Comparison of ENCODE assay signal across 9 cellular contexts in the genomic region with DNA sequence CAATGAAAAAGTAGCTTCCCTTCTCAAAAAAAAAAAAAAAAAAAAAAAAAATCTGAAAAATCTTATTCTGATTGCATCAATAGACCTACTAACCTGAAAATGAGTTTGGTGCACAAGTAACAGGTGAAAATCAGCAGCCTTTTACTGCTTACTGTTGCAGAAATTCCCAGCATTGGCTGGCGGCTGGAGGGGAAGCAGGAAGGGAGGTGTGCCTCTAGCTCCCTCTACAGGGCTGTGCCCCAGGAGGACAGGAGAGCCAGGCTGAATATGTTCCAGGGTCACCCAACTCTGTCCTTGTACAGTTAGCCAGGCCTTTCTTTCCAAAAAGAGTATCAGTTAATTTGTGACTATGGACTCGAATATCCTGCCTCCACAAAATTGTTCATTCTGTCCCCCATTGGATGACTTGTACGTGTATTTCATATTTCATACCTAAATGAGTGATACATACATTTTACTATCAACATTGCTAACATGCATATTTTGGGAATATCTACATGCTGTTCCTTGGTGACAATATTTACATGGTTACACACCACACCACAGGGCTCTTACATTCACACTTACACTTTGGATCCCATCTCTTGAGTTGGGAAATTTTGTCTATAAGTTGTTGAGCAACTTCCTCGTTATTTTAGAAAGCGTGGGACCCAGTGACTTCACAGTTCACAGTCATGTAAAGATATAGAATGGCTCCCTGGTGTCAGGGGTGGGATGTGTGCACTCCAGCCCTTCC.
DNase-seq lines count a peak whose midpoint lies in the region; ATAC-seq, FAIRE-seq and TF ChIP-seq lines count a peak whose summit lies in the region.
"Had no signal": no experiment of that assay in that cellular context is flagged by ENCODE, and none has a peak within 500 bp of the region (broad histone marks: within the 10 kb centered on the region; RNA-seq: fewer than 3 reads in every experiment).

No MANE protein-coding gene starts in this region.

- H3K9me3 Mint-ChIP-seq in glutamatergic neuron (ENCODE audit: unreplicated experiment): no peaks in the 10 kb centered on the region

- no peak overlapping the region for H3K27ac Mint-ChIP-seq in glutamatergic neuron (ENCODE audit: unreplicated experiment)

- TF ChIP-seq CTCF in glutamatergic neuron (IDR thresholded peaks at IDR 0.05; ENCODE audit: partially characterized antibody, unreplicated experiment) (peak; percentile 68), pancreas (IDR thresholded peaks at IDR 0.05) (peak; percentile 54 to 83 (median 76))

- peaks cover 10% of the 10 kb centered on the region for H3K36me3 Mint-ChIP-seq in glutamatergic neuron (ENCODE audit: unreplicated experiment)

- H3K9me3 ChIP-seq in pancreas: no peaks in the 10 kb centered on the region

- no peaks in the 10 kb centered on the region for H3K27me3 ChIP-seq in pancreas

- intact Hi-C loops in pancreas (cut with DNase I): loop anchor here in 1 of 3 donors (5.0 kb wide), 1 partner anchor 124 kb away; the partner anchor contains the start of gene SAMD4A

- no peak overlapping the region for H3K4me3 ChIP-seq in pancreas

- peak; percentile 65 for ATAC-seq in HG03039 (IDR thresholded peaks at IDR 0.05; ENCODE audit: unreplicated experiment)
- peak; percentile 93 to 98 (median 97) for ATAC-seq in pancreas
- no peak for ATAC-seq in HG02973 (IDR thresholded peaks at IDR 0.05; ENCODE audit: unreplicated experiment)

- H3K27ac ChIP-seq in pancreas: no peak overlapping the region

- no peaks in the 10 kb centered on the region for H3K4me1 Mint-ChIP-seq in glutamatergic neuron (ENCODE audit: low read depth, unreplicated experiment)

- H3K4me3 Mint-ChIP-seq in glutamatergic neuron (ENCODE audit: unreplicated experiment): no peak overlapping the region

- H3K4me1 ChIP-seq in pancreas: peaks cover 0 to 1% (median 0%) of the 10 kb centered on the region in 3 donors

- peaks cover 2% of the 10 kb centered on the region for H3K27me3 Mint-ChIP-seq in glutamatergic neuron (ENCODE audit: unreplicated experiment)

- DNase-seq in DMS53 treated with DMSO at 0.1 percent for 48 hours (lab: John Stamatoyannopoulos, UW; ENCODE audit: unreplicated experiment) (peak; percentile 57), OCI-M1 (lab: John Stamatoyannopoulos, UW) (peak; percentile 48), glutamatergic neuron (peak; percentile 79), pancreas (peak; percentile 60 to 84 (median 76)), urothelium cell line (ENCODE audit: low spot score) (peak; percentile 48)
- DNase-seq in activated T-helper 9 cell treated with anti-CD3 and anti-CD28 coated beads, Interleukin-2, amount 50 U/mL, for 16 hours (ENCODE audit: low read depth): peak; percentile 13

- FAIRE-seq in pancreas (lab: Jason Lieb, UNC) (no peak), urothelium cell line (lab: Jason Lieb, UNC) (peak; percentile 84)
- FAIRE-seq: TTC549 had no signal

- 42 to 44% methylated on average over 5 of the region's 5 CpGs for WGBS in pancreas, 2 donors

- H3K36me3 ChIP-seq in pancreas: no peaks in the 10 kb centered on the region

Comparison
In these comparisons a context has a peak if more than half of its experiments do, and no peak if none do; other contexts are left out.
1. DNase-seq: peak in every context shown above with its lines; median percentile 79 in glutamatergic neuron; 76 in pancreas; 57 in DMS53 treated with DMSO at 0.1 percent for 48 hours; 48 in OCI-M1; 48 in urothelium cell line; 13 in activated T-helper 9 cell treated with anti-CD3 and anti-CD28 coated beads, Interleukin-2, amount 50 U/mL, for 16 hours.